In the genomic region with DNA sequence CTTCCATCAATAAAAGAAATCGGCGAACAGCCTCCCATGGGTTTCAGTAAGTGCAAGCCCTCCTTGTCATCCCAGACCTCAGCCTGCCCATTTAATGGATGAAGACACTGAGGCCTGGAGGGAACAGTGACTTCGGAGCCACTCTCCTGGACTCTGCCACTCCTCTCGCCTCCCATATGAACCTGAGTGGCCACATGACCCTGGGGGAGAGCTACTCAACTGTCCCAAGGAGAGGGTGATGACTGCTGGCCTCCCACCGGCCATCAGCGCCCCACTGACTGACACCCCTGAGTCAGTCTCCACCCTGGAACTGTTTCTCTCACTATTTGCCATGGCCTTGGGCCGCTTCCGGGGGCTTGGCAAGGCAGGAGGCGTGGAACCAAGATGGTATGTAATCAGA, we compare ENCODE assay signal across 2 cellular contexts.
TF ChIP-seq lines count a peak whose summit lies in the region.

No MANE protein-coding gene starts in this region.

TF ChIP-seq in GM23338, 12 proteins besides CTCF, POLR2A, EP300 and RAD21:
- TF ChIP-seq ZNF462 (CRISPR knock-in tag; IDR thresholded peaks at IDR 0.05), result no peak
TF ChIP-seq in GM23338: peak in this region for 0.

TF ChIP-seq in HepG2, 621 proteins besides CTCF, POLR2A, EP300 and RAD21:
- TF ChIP-seq ZNF629 (CRISPR knock-in tag; conservative IDR thresholded peaks at IDR 0.05) (peak; percentile 96), ZBTB14 (CRISPR knock-in tag; IDR thresholded peaks at IDR 0.05) (no peak), CERS6 (CRISPR knock-in tag; IDR thresholded peaks at IDR 0.05) (no peak), RBM22 (optimal IDR thresholded peaks at IDR 0.05; ENCODE audit: low read length) (peak; percentile 68), RARA (CRISPR knock-in tag; IDR thresholded peaks at IDR 0.05) (no peak), ZNF207 (IDR thresholded peaks at IDR 0.05; ENCODE audit: borderline replicate concordance) (no peak), ZNF276 (CRISPR knock-in tag; IDR thresholded peaks at IDR 0.05; ENCODE audit: low read depth) (no peak), DMTF1 (CRISPR knock-in tag; IDR thresholded peaks at IDR 0.05) (no peak), NFIB (CRISPR knock-in tag; IDR thresholded peaks at IDR 0.05; ENCODE audit: borderline replicate concordance) (no peak), ZBTB7B (CRISPR knock-in tag; IDR thresholded peaks at IDR 0.05) (no peak), ZNF766 (CRISPR knock-in tag; IDR thresholded peaks at IDR 0.05; ENCODE audit: borderline replicate concordance) (no peak), ZNF143 (CRISPR knock-in tag; IDR thresholded peaks at IDR 0.05) (no peak), NFYC (CRISPR knock-in tag; IDR thresholded peaks at IDR 0.05) (no peak), ADNP (CRISPR knock-in tag; IDR thresholded peaks at IDR 0.05) (peak; percentile 46; the same call in 1 of the 2 replicates), ZNF605 (CRISPR knock-in tag; IDR thresholded peaks at IDR 0.05) (no peak), TEAD2 (CRISPR knock-in tag; IDR thresholded peaks at IDR 0.05) (no peak), ZMYM3 (CRISPR knock-in tag; IDR thresholded peaks at IDR 0.05) (peak; percentile 82), KDM1A (CRISPR knock-in tag; IDR thresholded peaks at IDR 0.05) (peak; percentile 33; the same call in 1 of the 2 replicates), ZNF652 (CRISPR knock-in tag; IDR thresholded peaks at IDR 0.05; ENCODE audit: borderline replicate concordance, low read depth) (no peak), ARNTL (CRISPR knock-in tag; IDR thresholded peaks at IDR 0.05) (no peak), PRDM4 (CRISPR knock-in tag; IDR thresholded peaks at IDR 0.05; ENCODE audit: borderline replicate concordance) (no peak), ATF4 (CRISPR knock-in tag; IDR thresholded peaks at IDR 0.05) (no peak), ZNF558 (CRISPR knock-in tag; IDR thresholded peaks at IDR 0.05; ENCODE audit: borderline replicate concordance) (no peak), KAT7 (CRISPR knock-in tag; IDR thresholded peaks at IDR 0.05; ENCODE audit: borderline replicate concordance) (no peak)
- TF ChIP-seq, protein P1, sequence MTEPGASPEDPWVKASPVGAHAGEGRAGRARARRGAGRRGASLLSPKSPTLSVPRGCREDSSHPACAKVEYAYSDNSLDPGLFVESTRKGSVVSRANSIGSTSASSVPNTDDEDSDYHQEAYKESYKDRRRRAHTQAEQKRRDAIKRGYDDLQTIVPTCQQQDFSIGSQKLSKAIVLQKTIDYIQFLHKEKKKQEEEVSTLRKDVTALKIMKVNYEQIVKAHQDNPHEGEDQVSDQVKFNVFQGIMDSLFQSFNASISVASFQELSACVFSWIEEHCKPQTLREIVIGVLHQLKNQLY (CRISPR knock-in tag; IDR thresholded peaks at IDR 0.05), result no peak
- TF ChIP-seq, protein P2, sequence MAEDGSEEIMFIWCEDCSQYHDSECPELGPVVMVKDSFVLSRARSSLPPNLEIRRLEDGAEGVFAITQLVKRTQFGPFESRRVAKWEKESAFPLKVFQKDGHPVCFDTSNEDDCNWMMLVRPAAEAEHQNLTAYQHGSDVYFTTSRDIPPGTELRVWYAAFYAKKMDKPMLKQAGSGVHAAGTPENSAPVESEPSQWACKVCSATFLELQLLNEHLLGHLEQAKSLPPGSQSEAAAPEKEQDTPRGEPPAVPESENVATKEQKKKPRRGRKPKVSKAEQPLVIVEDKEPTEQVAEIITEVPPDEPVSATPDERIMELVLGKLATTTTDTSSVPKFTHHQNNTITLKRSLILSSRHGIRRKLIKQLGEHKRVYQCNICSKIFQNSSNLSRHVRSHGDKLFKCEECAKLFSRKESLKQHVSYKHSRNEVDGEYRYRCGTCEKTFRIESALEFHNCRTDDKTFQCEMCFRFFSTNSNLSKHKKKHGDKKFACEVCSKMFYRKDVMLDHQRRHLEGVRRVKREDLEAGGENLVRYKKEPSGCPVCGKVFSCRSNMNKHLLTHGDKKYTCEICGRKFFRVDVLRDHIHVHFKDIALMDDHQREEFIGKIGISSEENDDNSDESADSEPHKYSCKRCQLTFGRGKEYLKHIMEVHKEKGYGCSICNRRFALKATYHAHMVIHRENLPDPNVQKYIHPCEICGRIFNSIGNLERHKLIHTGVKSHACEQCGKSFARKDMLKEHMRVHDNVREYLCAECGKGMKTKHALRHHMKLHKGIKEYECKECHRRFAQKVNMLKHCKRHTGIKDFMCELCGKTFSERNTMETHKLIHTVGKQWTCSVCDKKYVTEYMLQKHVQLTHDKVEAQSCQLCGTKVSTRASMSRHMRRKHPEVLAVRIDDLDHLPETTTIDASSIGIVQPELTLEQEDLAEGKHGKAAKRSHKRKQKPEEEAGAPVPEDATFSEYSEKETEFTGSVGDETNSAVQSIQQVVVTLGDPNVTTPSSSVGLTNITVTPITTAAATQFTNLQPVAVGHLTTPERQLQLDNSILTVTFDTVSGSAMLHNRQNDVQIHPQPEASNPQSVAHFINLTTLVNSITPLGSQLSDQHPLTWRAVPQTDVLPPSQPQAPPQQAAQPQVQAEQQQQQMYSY (CRISPR knock-in tag; IDR thresholded peaks at IDR 0.05), result no peak
